In the genomic region with DNA sequence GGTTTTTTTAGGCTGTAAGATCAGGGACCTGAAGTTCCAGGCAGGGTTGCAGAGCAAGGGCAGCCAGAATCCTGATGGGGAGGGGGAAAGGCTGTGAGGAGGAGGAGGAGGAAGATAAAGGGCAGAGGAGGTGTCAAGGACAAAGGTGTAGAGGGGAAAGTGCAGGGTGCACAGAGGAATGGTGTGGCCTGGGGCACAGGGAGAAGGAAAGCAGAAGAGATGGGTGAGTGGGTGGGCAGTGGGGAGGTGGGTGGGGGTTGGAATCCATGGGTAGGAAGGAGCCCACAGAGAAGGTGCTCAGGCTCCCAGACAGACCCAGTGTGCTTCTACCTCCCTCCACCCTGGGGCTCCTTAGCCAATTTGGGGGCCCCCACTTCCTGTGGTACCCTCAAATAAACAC, we compare ENCODE assay signal across 1 cellular context.
TF ChIP-seq lines count a peak whose summit lies in the region.

No MANE protein-coding gene starts in this region.

TF ChIP-seq in GM23338, 12 proteins besides CTCF, POLR2A, EP300 and RAD21 (continued from another document):
- TF ChIP-seq STAT1 (IDR thresholded peaks at IDR 0.05; ENCODE audit: unreplicated experiment), result no peak
- no peak for TF ChIP-seq CREB1 (CRISPR knock-in tag; IDR thresholded peaks at IDR 0.05; ENCODE audit: low read depth)
- TF ChIP-seq NANOG (IDR thresholded peaks at IDR 0.05; ENCODE audit: borderline replicate concordance), result no peak
- TF ChIP-seq, protein P1, sequence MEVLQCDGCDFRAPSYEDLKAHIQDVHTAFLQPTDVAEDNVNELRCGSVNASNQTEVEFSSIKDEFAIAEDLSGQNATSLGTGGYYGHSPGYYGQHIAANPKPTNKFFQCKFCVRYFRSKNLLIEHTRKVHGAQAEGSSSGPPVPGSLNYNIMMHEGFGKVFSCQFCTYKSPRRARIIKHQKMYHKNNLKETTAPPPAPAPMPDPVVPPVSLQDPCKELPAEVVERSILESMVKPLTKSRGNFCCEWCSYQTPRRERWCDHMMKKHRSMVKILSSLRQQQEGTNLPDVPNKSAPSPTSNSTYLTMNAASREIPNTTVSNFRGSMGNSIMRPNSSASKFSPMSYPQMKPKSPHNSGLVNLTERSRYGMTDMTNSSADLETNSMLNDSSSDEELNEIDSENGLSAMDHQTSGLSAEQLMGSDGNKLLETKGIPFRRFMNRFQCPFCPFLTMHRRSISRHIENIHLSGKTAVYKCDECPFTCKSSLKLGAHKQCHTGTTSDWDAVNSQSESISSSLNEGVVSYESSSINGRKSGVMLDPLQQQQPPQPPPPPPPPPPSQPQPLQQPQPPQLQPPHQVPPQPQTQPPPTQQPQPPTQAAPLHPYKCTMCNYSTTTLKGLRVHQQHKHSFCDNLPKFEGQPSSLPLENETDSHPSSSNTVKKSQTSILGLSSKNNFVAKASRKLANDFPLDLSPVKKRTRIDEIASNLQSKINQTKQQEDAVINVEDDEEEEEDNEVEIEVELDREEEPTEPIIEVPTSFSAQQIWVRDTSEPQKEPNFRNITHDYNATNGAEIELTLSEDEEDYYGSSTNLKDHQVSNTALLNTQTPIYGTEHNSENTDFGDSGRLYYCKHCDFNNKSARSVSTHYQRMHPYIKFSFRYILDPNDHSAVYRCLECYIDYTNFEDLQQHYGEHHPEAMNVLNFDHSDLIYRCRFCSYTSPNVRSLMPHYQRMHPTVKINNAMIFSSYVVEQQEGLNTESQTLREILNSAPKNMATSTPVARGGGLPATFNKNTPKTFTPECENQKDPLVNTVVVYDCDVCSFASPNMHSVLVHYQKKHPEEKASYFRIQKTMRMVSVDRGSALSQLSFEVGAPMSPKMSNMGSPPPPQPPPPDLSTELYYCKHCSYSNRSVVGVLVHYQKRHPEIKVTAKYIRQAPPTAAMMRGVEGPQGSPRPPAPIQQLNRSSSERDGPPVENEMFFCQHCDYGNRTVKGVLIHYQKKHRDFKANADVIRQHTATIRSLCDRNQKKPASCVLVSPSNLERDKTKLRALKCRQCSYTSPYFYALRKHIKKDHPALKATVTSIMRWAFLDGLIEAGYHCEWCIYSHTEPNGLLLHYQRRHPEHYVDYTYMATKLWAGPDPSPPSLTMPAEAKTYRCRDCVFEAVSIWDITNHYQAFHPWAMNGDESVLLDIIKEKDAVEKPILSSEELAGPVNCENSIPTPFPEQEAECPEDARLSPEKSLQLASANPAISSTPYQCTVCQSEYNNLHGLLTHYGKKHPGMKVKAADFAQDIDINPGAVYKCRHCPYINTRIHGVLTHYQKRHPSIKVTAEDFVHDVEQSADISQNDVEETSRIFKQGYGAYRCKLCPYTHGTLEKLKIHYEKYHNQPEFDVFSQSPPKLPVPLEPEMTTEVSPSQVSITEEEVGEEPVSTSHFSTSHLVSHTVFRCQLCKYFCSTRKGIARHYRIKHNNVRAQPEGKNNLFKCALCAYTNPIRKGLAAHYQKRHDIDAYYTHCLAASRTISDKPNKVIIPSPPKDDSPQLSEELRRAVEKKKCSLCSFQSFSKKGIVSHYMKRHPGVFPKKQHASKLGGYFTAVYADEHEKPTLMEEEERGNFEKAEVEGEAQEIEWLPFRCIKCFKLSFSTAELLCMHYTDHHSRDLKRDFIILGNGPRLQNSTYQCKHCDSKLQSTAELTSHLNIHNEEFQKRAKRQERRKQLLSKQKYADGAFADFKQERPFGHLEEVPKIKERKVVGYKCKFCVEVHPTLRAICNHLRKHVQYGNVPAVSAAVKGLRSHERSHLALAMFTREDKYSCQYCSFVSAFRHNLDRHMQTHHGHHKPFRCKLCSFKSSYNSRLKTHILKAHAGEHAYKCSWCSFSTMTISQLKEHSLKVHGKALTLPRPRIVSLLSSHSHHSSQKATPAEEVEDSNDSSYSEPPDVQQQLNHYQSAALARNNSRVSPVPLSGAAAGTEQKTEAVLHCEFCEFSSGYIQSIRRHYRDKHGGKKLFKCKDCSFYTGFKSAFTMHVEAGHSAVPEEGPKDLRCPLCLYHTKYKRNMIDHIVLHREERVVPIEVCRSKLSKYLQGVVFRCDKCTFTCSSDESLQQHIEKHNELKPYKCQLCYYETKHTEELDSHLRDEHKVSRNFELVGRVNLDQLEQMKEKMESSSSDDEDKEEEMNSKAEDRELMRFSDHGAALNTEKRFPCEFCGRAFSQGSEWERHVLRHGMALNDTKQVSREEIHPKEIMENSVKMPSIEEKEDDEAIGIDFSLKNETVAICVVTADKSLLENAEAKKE (CRISPR knock-in tag; IDR thresholded peaks at IDR 0.05), result no peak
- TF ChIP-seq JUNB (IDR thresholded peaks at IDR 0.05; ENCODE audit: unreplicated experiment), result no peak
- TF ChIP-seq EZH2 (IDR thresholded peaks at IDR 0.05; ENCODE audit: low read depth, unreplicated experiment), result no peak
